Comparison of ENCODE assay signal across 18 cellular contexts in genomic region chr17:27424941-27425340, GRCh38. TPM values are rescaled to one million over a fixed set of nuclear protein-coding genes. Genes with fewer than 3 reads are reported as not detected.
DNase-seq lines count a peak whose midpoint lies in the region; ATAC-seq and TF ChIP-seq lines count a peak whose summit lies in the region.
"Had no signal": no experiment of that assay in that cellular context is flagged by ENCODE, and none has a peak within 500 bp of the region (broad histone marks: within the 10 kb centered on the region; RNA-seq: fewer than 3 reads in every experiment).

No MANE protein-coding gene starts in this region.

- H3K9me3 Mint-ChIP-seq in activated CD4-positive, alpha-beta T cell treated with anti-CD3 and anti-CD28 coated beads, Interleukin-2, amount 10 ng/mL, durations not matched to agents 7 days and 5 days: no peaks in the 10 kb centered on the region
- H3K9me3 Mint-ChIP-seq: CD8-positive, alpha-beta T cell had no signal

- H3K36me3 ChIP-seq in left ventricle myocardium inferior (no peaks in the 10 kb centered on the region), upper lobe of right lung (no peaks in the 10 kb centered on the region)
- H3K36me3 ChIP-seq: BLaER1 had no signal

- H3K4me3 Mint-ChIP-seq in activated CD4-positive, alpha-beta T cell treated with anti-CD3 and anti-CD28 coated beads, Interleukin-2, amount 10 ng/mL, durations not matched to agents 7 days and 5 days: no peak overlapping the region
- H3K4me3 Mint-ChIP-seq: B cell; CD4-positive, CD25-positive, alpha-beta regulatory T cell; CD8-positive, alpha-beta T cell had no signal

- no peak for ATAC-seq in upper lobe of right lung
- ATAC-seq: CD8-positive, alpha-beta T cell; HCT116 had no signal

- H3K4me1 Mint-ChIP-seq in activated CD4-positive, alpha-beta T cell treated with anti-CD3 and anti-CD28 coated beads, Interleukin-2, amount 10 ng/mL, durations not matched to agents 7 days and 5 days: no peaks in the 10 kb centered on the region
- H3K4me1 Mint-ChIP-seq: B cell; CD4-positive, CD25-positive, alpha-beta regulatory T cell had no signal

- H3K27ac ChIP-seq in left ventricle myocardium inferior (replicated peaks): no peak overlapping the region
- no peak overlapping the region for H3K27ac ChIP-seq in upper lobe of right lung
- H3K27ac ChIP-seq: 22Rv1, BLaER1, C4-2B, GM23248 had no signal

- H3K27me3 ChIP-seq in left ventricle myocardium inferior (ENCODE audit: low read depth) (no peaks in the 10 kb centered on the region), upper lobe of right lung (no peaks in the 10 kb centered on the region)
- H3K27me3 ChIP-seq: BLaER1 had no signal

- intact Hi-C loops in cardiac septum (cut with DNase I): no loop called here
- intact Hi-C loops in left ventricle myocardium inferior (cut with micrococcal nuclease): no loop called here
- intact Hi-C loops in upper lobe of right lung (cut with DNase I): no loop called here

- CTCF ChIA-PET in activated CD4-positive, alpha-beta T cell treated with anti-CD3 and anti-CD28 coated beads, Interleukin-2, amount 10 ng/mL, durations not matched to agents 7 days and 5 days (lab: Charles Lee): no interaction called here

- H3K4me3 ChIP-seq in left ventricle myocardium inferior (no peak overlapping the region), upper lobe of right lung (no peak overlapping the region)
- H3K4me3 ChIP-seq: BLaER1, GM23248 had no signal

- H3K27me3 Mint-ChIP-seq in activated CD4-positive, alpha-beta T cell treated with anti-CD3 and anti-CD28 coated beads, Interleukin-2, amount 10 ng/mL, durations not matched to agents 7 days and 5 days: peaks cover 3% of the 10 kb centered on the region
- H3K27me3 Mint-ChIP-seq: B cell; CD4-positive, CD25-positive, alpha-beta regulatory T cell had no signal

- no peaks in the 10 kb centered on the region for H3K36me3 Mint-ChIP-seq in activated CD4-positive, alpha-beta T cell treated with anti-CD3 and anti-CD28 coated beads, Interleukin-2, amount 10 ng/mL, durations not matched to agents 7 days and 5 days (ENCODE audit: low read depth)
- H3K36me3 Mint-ChIP-seq: CD4-positive, CD25-positive, alpha-beta regulatory T cell; CD8-positive, alpha-beta T cell had no signal

- POLR2A ChIA-PET in activated CD4-positive, alpha-beta T cell treated with anti-CD3 and anti-CD28 coated beads, Interleukin-2, amount 10 ng/mL, durations not matched to agents 7 days and 5 days (lab: Charles Lee): no interaction called here

- DNase-seq in cardiac septum (ENCODE audit: low spot score): peak; percentile 71
- no peak for DNase-seq in left ventricle myocardium inferior
- peak; percentile 30 for DNase-seq in myocyte (ENCODE audit: low read depth)
- peak; percentile 45 for DNase-seq in upper lobe of right lung
- DNase-seq in activated naive CD4-positive, alpha-beta T cell treated with Interleukin-2 at 50 U/mL for 16 hours: no peak
- DNase-seq in activated CD4-positive, alpha-beta T cell treated with anti-CD3 and anti-CD28 coated beads, Interleukin-2, amount 10 ng/mL, durations not matched to agents 7 days and 5 days: no peak
- DNase-seq: Caco-2; CD4-positive, CD25-positive, alpha-beta regulatory T cell; CD8-positive, alpha-beta T cell; DMS153; DND-41; GM23248; H7 had no signal

- H3K27ac Mint-ChIP-seq in activated CD4-positive, alpha-beta T cell treated with anti-CD3 and anti-CD28 coated beads, Interleukin-2, amount 10 ng/mL, durations not matched to agents 7 days and 5 days: no peak overlapping the region
- H3K27ac Mint-ChIP-seq: B cell; CD4-positive, CD25-positive, alpha-beta regulatory T cell; CD8-positive, alpha-beta T cell had no signal

- H3K9me3 ChIP-seq in left ventricle myocardium inferior (replicated peaks): peaks cover 6% of the 10 kb centered on the region
- H3K9me3 ChIP-seq in upper lobe of right lung: no peaks in the 10 kb centered on the region
- H3K9me3 ChIP-seq: BLaER1, Caco-2 had no signal

- H3K4me1 ChIP-seq in left ventricle myocardium inferior (no peaks in the 10 kb centered on the region), upper lobe of right lung (no peaks in the 10 kb centered on the region)
- H3K4me1 ChIP-seq: Caco-2 had no signal

- TF ChIP-seq CTCF in left ventricle myocardium inferior (IDR thresholded peaks at IDR 0.05; ENCODE audit: borderline replicate concordance) (no peak), upper lobe of right lung (IDR thresholded peaks at IDR 0.05) (no peak)

RNA-seq across cellular contexts. Expression of gene KSR1, which starts 31.3 kb away (rescaled TPM):
- 13.6 TPM for total RNA-seq in cardiac septum
- total RNA-seq in left ventricle myocardium inferior: 9.5 TPM
- total RNA-seq in myocyte: 11.7 and 13.9 TPM in 2 replicates
- 26.8 TPM for polyA plus RNA-seq in myocyte (2012)
- 52.5 TPM for total RNA-seq in upper lobe of right lung
- 10 to 100 TPM; 43.1 to 45.7 TPM for total RNA-seq in activated CD4-positive, alpha-beta T cell treated with anti-CD3 and anti-CD28 coated beads, Interleukin-2, amount 10 ng/mL, durations not matched to agents 7 days and 5 days

Comparison
In these comparisons a context has a peak if more than half of its experiments do, and no peak if none do; other contexts are left out.
1. DNase-seq: peak in cardiac septum (single experiment), myocyte (single experiment) and upper lobe of right lung (single experiment); none in left ventricle myocardium inferior (single experiment), activated naive CD4-positive, alpha-beta T cell treated with Interleukin-2 at 50 U/mL for 16 hours (single experiment) and activated CD4-positive, alpha-beta T cell treated with anti-CD3 and anti-CD28 coated beads, Interleukin-2, amount 10 ng/mL, durations not matched to agents 7 days and 5 days (single experiment).